ENCODE assay signal across 8 cellular contexts in the genomic region with DNA sequence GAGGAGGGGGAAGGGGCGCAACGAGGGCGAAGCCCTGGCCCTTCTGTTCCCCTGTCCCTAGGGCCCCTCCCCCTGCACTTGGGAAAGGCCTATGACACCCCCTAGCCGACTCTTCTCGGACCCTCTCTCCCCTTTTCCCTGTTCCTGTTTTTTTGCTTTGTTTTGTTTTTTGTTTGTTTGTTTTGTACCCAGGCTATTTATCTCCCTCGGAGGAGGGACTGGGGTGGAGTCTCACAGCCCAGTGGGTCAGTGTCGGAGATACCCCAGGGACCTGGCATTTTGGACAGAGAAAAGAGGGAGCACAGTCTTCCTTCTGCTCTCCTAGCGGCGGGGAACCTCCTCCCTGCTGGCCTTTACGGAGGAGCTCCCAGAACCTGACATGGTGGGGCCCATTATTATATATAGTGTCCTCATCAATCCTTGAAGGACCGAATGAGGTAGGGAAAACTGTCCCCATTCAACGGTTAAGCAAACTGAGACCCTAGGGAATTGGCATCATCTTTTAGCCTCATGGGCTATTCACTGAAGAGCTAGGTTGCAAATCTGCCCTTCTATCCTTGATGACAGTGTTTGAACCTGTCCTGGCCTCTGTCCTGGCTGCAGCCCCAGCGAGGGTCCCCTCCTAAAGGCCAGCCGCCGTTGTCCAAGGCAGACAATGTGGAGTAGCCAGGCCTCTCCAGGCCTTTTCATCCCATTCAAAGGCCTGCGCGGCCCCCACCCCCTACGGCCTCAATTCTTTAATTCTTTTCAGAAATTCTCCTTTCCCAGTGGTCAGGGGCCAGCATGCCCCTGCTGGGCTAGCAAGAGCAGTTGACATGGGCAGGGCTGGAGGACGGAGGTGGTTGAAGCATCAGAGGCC. TPM values are rescaled to one million over a fixed set of nuclear protein-coding genes. Genes with fewer than 3 reads are reported as not detected.
A peak's percentile ranks its signal among the peaks of the same experiment; 100 is the strongest.
DNase-seq lines count a peak whose midpoint lies in the region; ATAC-seq, FAIRE-seq and TF ChIP-seq lines count a peak whose summit lies in the region.

No MANE protein-coding gene starts in this region.

- H3K27ac ChIP-seq in transverse colon: peak overlapping the region in 1 of 4 donors; percentile 36

- in situ Hi-C loops in transverse colon (cut with MboI; ENCODE audit: low pct_ligation_motif_present in 1 of 4, low pct_unique_long_range_greater_than_20kb in 1 of 4, low sequenced_read_pairs in 3 of 4): no loop called here

- no peak for TF ChIP-seq POLR2A in transverse colon (IDR thresholded peaks at IDR 0.05)

- H3K4me1 Mint-ChIP-seq in activated naive CD4-positive, alpha-beta T cell treated with anti-CD3 and anti-CD28 coated beads for 36 hours (ENCODE audit: low read depth): peaks cover 6% of the 10 kb centered on the region
- H3K4me1 Mint-ChIP-seq in brain (peaks cover 69% of the 10 kb centered on the region), memory B cell (peaks cover 16% of the 10 kb centered on the region)

- peaks cover 0 to 25% (median 13%) of the 10 kb centered on the region in 4 donors for H3K4me1 ChIP-seq in transverse colon

- H3K9me3 Mint-ChIP-seq in activated naive CD4-positive, alpha-beta T cell treated with anti-CD3 and anti-CD28 coated beads for 36 hours: no peaks in the 10 kb centered on the region
- H3K9me3 Mint-ChIP-seq in brain (peaks cover 0 to 2% (median 0%) of the 10 kb centered on the region in 5 experiments), memory B cell (no peaks in the 10 kb centered on the region)

- no peaks in the 10 kb centered on the region for H3K9me3 ChIP-seq in transverse colon

- WGBS in transverse colon (ENCODE audit: low coverage in 1 of 2), 2 donors: 20 to 53% methylated on average over 6 to 19 of the region's 19 CpGs

- no peak for ATAC-seq in memory B cell (ENCODE audit: low read depth)
- no peak for ATAC-seq in HG03378 (IDR thresholded peaks at IDR 0.05; ENCODE audit: unreplicated experiment)

- intact Hi-C loops in activated naive CD4-positive, alpha-beta T cell treated with anti-CD3 and anti-CD28 coated beads for 36 hours (cut with micrococcal nuclease): no loop called here
- intact Hi-C loops in transverse colon (cut with DNase I; ENCODE audit: low total_unique reads): no loop called here

- no peak for TF ChIP-seq EP300 in transverse colon (IDR thresholded peaks at IDR 0.05; ENCODE audit: low read depth)

- no peak for FAIRE-seq in urothelium cell line (lab: Jason Lieb, UNC)

- no peak for DNase-seq in activated naive CD4-positive, alpha-beta T cell treated with anti-CD3 and anti-CD28 coated beads for 36 hours
- DNase-seq in activated naive CD4-positive, alpha-beta T cell treated with anti-CD3 and anti-CD28 coated beads, Interleukin-2, amount 50 U/mL, for 16 hours: no peak
- no peak for DNase-seq in memory B cell (ENCODE audit: low spot score in 2 of 2)
- no peak for DNase-seq in transverse colon
- DNase-seq in NCI-H510A (lab: John Stamatoyannopoulos, UW): no peak
- no peak for DNase-seq in urothelium cell line (ENCODE audit: low spot score)

- H3K4me3 Mint-ChIP-seq in activated naive CD4-positive, alpha-beta T cell treated with anti-CD3 and anti-CD28 coated beads for 36 hours: peak overlapping the region; percentile 13
- H3K4me3 Mint-ChIP-seq in brain (peak overlapping the region; percentile 88 to 95 (median 92)), memory B cell (peak overlapping the region; percentile 59)

- TF ChIP-seq CTCF in brain (conservative IDR thresholded peaks at IDR 0.05): peak in 1 of 2 experiments; percentile 6
- no peak for TF ChIP-seq CTCF in transverse colon (IDR thresholded peaks at IDR 0.05)

- H3K27me3 Mint-ChIP-seq in activated naive CD4-positive, alpha-beta T cell treated with anti-CD3 and anti-CD28 coated beads for 36 hours (ENCODE audit: low read depth): peaks cover 37% of the 10 kb centered on the region
- H3K27me3 Mint-ChIP-seq in brain: peaks cover 3% of the 10 kb centered on the region
- peaks cover 40% of the 10 kb centered on the region for H3K27me3 Mint-ChIP-seq in memory B cell

- no peaks in the 10 kb centered on the region for H3K36me3 Mint-ChIP-seq in activated naive CD4-positive, alpha-beta T cell treated with anti-CD3 and anti-CD28 coated beads for 36 hours (ENCODE audit: low read depth)
- H3K36me3 Mint-ChIP-seq in brain (no peaks in the 10 kb centered on the region), memory B cell (no peaks in the 10 kb centered on the region)

- H3K27ac Mint-ChIP-seq in activated naive CD4-positive, alpha-beta T cell treated with anti-CD3 and anti-CD28 coated beads for 36 hours: no peak overlapping the region
- H3K27ac Mint-ChIP-seq in brain (peak overlapping the region; percentile 78 to 97 (median 90)), memory B cell (no peak overlapping the region)

- H3K36me3 ChIP-seq in transverse colon: no peaks in the 10 kb centered on the region

- CTCF ChIA-PET in activated naive CD4-positive, alpha-beta T cell treated with anti-CD3 and anti-CD28 coated beads for 36 hours (lab: Charles Lee): interaction anchor here (0.6 to 3.0 kb wide), 2 partner anchors 39 to 215 kb away, joined by 4 to 13 read pairs; no protein-coding TSS in a partner anchor

- H3K4me3 ChIP-seq in transverse colon: peak overlapping the region in 3 of 4 donors; percentile 29 to 55 (median 46)

- H3K27me3 ChIP-seq in transverse colon: peaks cover 26% of the 10 kb centered on the region

RNA-seq across cellular contexts. Expression of a gene that starts 0.9 kb away (rescaled TPM):
- total RNA-seq in activated naive CD4-positive, alpha-beta T cell treated with anti-CD3 and anti-CD28 coated beads for 36 hours: not detected
- polyA plus RNA-seq in brain (ENCODE audit: insufficient read depth, low read depth, low replicate concordance): 30.2 TPM
- 10 to 100 TPM in 1 of 4 donors, 1 to 10 TPM in 1, under 1 TPM in 1, not detected in 1; 0.68 to 53.9 (median 1.9) TPM for total RNA-seq in transverse colon

Comparison
In these comparisons a context has a peak if more than half of its experiments do, and no peak if none do; other contexts are left out.
1. H3K27ac Mint-ChIP-seq: peak in brain (5 of 5); none in activated naive CD4-positive, alpha-beta T cell treated with anti-CD3 and anti-CD28 coated beads for 36 hours (single experiment) and memory B cell (single experiment).
2. H3K4me3 Mint-ChIP-seq: peak in every context shown above with its lines; median percentile 92 in brain; 59 in memory B cell; 13 in activated naive CD4-positive, alpha-beta T cell treated with anti-CD3 and anti-CD28 coated beads for 36 hours.